In the genomic region with DNA sequence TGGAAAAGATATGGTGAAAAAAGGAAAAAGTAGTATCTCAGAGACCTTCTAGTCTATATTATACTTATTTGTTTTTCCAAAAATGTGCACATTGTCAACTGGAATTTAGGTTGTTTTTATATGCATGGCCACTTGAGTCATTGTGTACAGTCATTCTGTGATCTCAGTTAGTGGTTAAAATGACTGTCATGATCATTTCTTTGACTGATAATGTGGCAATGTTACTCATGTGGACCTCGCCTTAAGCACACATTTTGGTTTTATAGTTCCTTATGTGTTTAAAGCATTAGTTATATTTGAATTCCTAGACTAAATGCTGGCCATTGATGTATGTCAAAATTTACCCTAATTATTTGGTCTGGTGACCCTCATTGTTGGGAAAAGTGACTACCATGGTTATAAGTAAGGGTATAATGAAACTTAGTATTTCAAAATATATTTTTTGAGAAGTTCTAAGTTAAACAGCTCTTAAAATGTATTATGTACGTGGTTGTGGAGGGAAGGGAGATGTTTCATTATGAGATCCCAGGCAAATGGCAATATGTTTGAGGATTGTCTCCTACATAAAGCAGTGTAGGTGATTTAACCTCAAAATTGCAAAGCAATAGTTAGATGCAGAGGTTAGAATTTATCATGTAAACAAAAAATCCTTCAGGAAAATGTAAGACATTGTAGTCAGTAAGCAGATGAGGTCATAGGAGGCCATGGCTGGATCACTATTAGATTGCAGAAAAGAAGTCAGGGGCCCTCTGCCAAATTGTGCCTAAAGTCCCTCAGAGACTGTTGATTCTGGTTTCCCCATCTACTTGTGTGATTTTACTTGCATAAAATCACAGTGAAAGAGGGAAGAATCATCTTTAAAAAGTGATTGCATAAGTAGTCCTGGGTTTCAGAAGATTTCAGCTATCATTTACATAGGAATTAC, we compare ENCODE assay signal across 8 cellular contexts. TPM values are rescaled to one million over a fixed set of nuclear protein-coding genes. Genes with fewer than 3 reads are reported as not detected.
DNase-seq lines count a peak whose midpoint lies in the region; ATAC-seq lines count a peak whose summit lies in the region.

No MANE protein-coding gene starts in this region.

- CTCF ChIA-PET in activated CD4-positive, alpha-beta T cell treated with anti-CD3 and anti-CD28 coated beads for 36 hours (lab: Charles Lee) = interaction anchor here (1.0 to 2.0 kb wide), 4 partner anchors 14 to 415 kb away, joined by 3 to 4 read pairs (median 4); no protein-coding TSS in a partner anchor

- peak; percentile 87 for ATAC-seq in activated CD4-positive, alpha-beta T cell treated with anti-CD3 and anti-CD28 coated beads for 36 hours
- ATAC-seq in HG02852 (IDR thresholded peaks at IDR 0.05; ENCODE audit: unreplicated experiment) (peak; percentile 86), sciatic nerve (peak; percentile 67)

- POLR2A ChIA-PET in activated CD4-positive, alpha-beta T cell treated with anti-CD3 and anti-CD28 coated beads for 36 hours (lab: Charles Lee) = no interaction called here

- H3K36me3 Mint-ChIP-seq in activated CD4-positive, alpha-beta T cell treated with anti-CD3 and anti-CD28 coated beads for 36 hours (ENCODE audit: low read depth) = peaks cover 5% of the 10 kb centered on the region

- DNase-seq in activated CD4-positive, alpha-beta T cell treated with anti-CD3 and anti-CD28 coated beads for 36 hours = no peak
- DNase-seq in activated CD4-positive, alpha-beta T cell treated with anti-CD3 and anti-CD28 coated beads for 4 hours = no peak
- DNase-seq in SW 1271 (lab: John Stamatoyannopoulos, UW) (peak; percentile 14 to 31), sciatic nerve (ENCODE audit: low spot score) (no peak), NCI-H526 treated with DMSO at 0.1 percent for 48 hours (lab: John Stamatoyannopoulos, UW) (no peak), NCI-H226 (no peak), ecto neural progenitor cell (ENCODE audit: low spot score) (no peak)

- H3K4me3 Mint-ChIP-seq in activated CD4-positive, alpha-beta T cell treated with anti-CD3 and anti-CD28 coated beads for 36 hours = peak overlapping the region; percentile 46

- H3K27me3 Mint-ChIP-seq in activated CD4-positive, alpha-beta T cell treated with anti-CD3 and anti-CD28 coated beads for 36 hours = no peaks in the 10 kb centered on the region

- intact Hi-C loops in activated CD4-positive, alpha-beta T cell treated with anti-CD3 and anti-CD28 coated beads for 36 hours (cut with DNase I, micrococcal nuclease) = loop anchor here (1.0 to 5.0 kb wide), 8 partner anchors 16 to 403 kb away; a partner anchor contains a TSS
- intact Hi-C loops in sciatic nerve (cut with DNase I) = loop anchor here (5.0 kb wide), 1 partner anchor 74 kb away; no protein-coding TSS in a partner anchor

- peaks cover 50% of the 10 kb centered on the region for H3K4me1 Mint-ChIP-seq in activated CD4-positive, alpha-beta T cell treated with anti-CD3 and anti-CD28 coated beads for 36 hours

- H3K9me3 Mint-ChIP-seq in activated CD4-positive, alpha-beta T cell treated with anti-CD3 and anti-CD28 coated beads for 36 hours (ENCODE audit: low read depth) = no peaks in the 10 kb centered on the region

- H3K27ac Mint-ChIP-seq in activated CD4-positive, alpha-beta T cell treated with anti-CD3 and anti-CD28 coated beads for 36 hours = peak overlapping the region; percentile 92

RNA-seq across cellular contexts. Expression of a gene that starts 17.5 kb away (rescaled TPM):
- 10 to 100 TPM; 23.2 to 28.8 TPM for total RNA-seq in activated CD4-positive, alpha-beta T cell treated with anti-CD3 and anti-CD28 coated beads for 36 hours
- total RNA-seq in sciatic nerve = 46.1 TPM

RNA-seq across cellular contexts. Expression of a gene that starts 51.9 kb away (rescaled TPM):
- 1 to 10 TPM; 3.7 to 6.8 TPM for total RNA-seq in activated CD4-positive, alpha-beta T cell treated with anti-CD3 and anti-CD28 coated beads for 36 hours
- 22.3 TPM for total RNA-seq in sciatic nerve

Comparison
In these comparisons a context has a peak if more than half of its experiments do, and no peak if none do; other contexts are left out.
1. DNase-seq: peak in SW 1271 (2 of 2); none in activated CD4-positive, alpha-beta T cell treated with anti-CD3 and anti-CD28 coated beads for 36 hours (single experiment), activated CD4-positive, alpha-beta T cell treated with anti-CD3 and anti-CD28 coated beads for 4 hours (0 of 2), sciatic nerve (single experiment), NCI-H526 treated with DMSO at 0.1 percent for 48 hours (single experiment), NCI-H226 (single experiment) and ecto neural progenitor cell (single experiment).
2. Peak in every context shown above with its lines, with median percentiles within 50 percentile points of each other: ATAC-seq.